In genomic region chr22:33884829-33885228, GRCh38 we compare ENCODE assay signal across 16 cellular contexts.
"Had no signal": no experiment of that assay in that cellular context is flagged by ENCODE, and none has a peak within 500 bp of the region (broad histone marks: within the 10 kb centered on the region; RNA-seq: fewer than 3 reads in every experiment).

No MANE protein-coding gene starts in this region.

- H3K27me3 ChIP-seq: thyroid gland had no signal

- H3K4me1 ChIP-seq: parathyroid adenoma, thyroid gland had no signal

- ATAC-seq: activated CD4-positive, alpha-beta T cell treated with anti-CD3 and anti-CD28 coated beads for 36 hours; activated naive CD4-positive, alpha-beta T cell treated with anti-CD3 and anti-CD28 coated beads, Interleukin-2, amount 50 U/mL, for 72 hours; activated T-helper 17 cell treated with anti-CD3 and anti-CD28 coated beads, Interleukin-2, amount 50 U/mL, for 72 hours; WTC11 had no signal

- DNase-seq: activated CD4-positive, alpha-beta T cell treated with anti-CD3 and anti-CD28 coated beads for 36 hours; activated CD4-positive, alpha-beta T cell treated with anti-CD3 and anti-CD28 coated beads, Interleukin-2, amount 50 U/mL, for 4 hours; activated CD8-positive, alpha-beta memory T cell treated with anti-CD3 and anti-CD28 coated beads for 24 hours; activated CD8-positive, alpha-beta memory T cell treated with anti-CD3 and anti-CD28 coated beads, Interleukin-2, amount 50 U/mL, for 4 hours; activated T-cell treated with anti-CD3 and anti-CD28 coated beads, Interleukin-2, amount 50 U/mL, for 24 hours; aorta; effector CD4-positive, alpha-beta T cell; hippocampal formation; nephron progenitor cell; stimulated activated CD4-positive, alpha-beta T cell treated with anti-CD3 and anti-CD28 coated beads, Interleukin-1b, Interleukin-23, amount 100 ng/mL, for 48 hours; T1000; thyroid gland had no signal

- H3K27ac ChIP-seq: parathyroid adenoma, thyroid gland had no signal

- H3K9me3 ChIP-seq: thyroid gland had no signal

- H3K9ac ChIP-seq: parathyroid adenoma had no signal

- H2AFZ ChIP-seq: parathyroid adenoma had no signal

- H3K36me3 ChIP-seq: thyroid gland had no signal

- H3K4me3 ChIP-seq: thyroid gland had no signal
